In genomic region chr10:14820010-14820774, GRCh38 we compare ENCODE assay signal across 17 cellular contexts. TPM values are rescaled to one million over a fixed set of nuclear protein-coding genes. Genes with fewer than 3 reads are reported as not detected.
DNase-seq lines count a peak whose midpoint lies in the region; ATAC-seq, FAIRE-seq and TF ChIP-seq lines count a peak whose summit lies in the region.
"Had no signal": no experiment of that assay in that cellular context is flagged by ENCODE, and none has a peak within 500 bp of the region (broad histone marks: within the 10 kb centered on the region; RNA-seq: fewer than 3 reads in every experiment).

No MANE protein-coding gene starts in this region.

- H3K4me2 ChIP-seq in A549: peak overlapping the region; percentile 91

- H3K9me3 ChIP-seq in A549: no peaks in the 10 kb centered on the region
- H3K9me3 ChIP-seq in uterus: no peaks in the 10 kb centered on the region
- no peaks in the 10 kb centered on the region for H3K9me3 ChIP-seq in WERI-Rb-1 (ENCODE audit: severe bottlenecking)

- no peak for TF ChIP-seq POLR2A in A549 (IDR thresholded peaks at IDR 0.05; ENCODE audit: low read length)
- no peak for TF ChIP-seq POLR2A in uterus (IDR thresholded peaks at IDR 0.05)

- peak; percentile 56 to 73 for TF ChIP-seq RAD21 in A549 (conservative IDR thresholded peaks at IDR 0.05 in 1 of 2, IDR thresholded peaks at IDR 0.05 in 1 of 2)

- DNase-seq in A549 (ENCODE audit: low read depth in 1 of 2, low spot score in 1 of 2) (peak; percentile 90 to 92), HCEC 1CT (peak; percentile 93), amniotic epithelial cell (ENCODE audit: low read depth) (peak; percentile 94), hepatic stellate cell (ENCODE audit: low spot score) (peak; percentile 81), DMS53 (lab: John Stamatoyannopoulos, UW) (no peak), left lobe of liver (ENCODE audit: low spot score) (no peak), uterus (no peak), WERI-Rb-1 (no peak)
- DNase-seq: activated CD4-positive, alpha-beta memory T cell treated with anti-CD3 and anti-CD28 coated beads for 36 hours; activated naive CD4-positive, alpha-beta T cell treated with anti-CD3 and anti-CD28 coated beads, Interleukin-2, amount 50 U/mL, for 16 hours; AML-193; dorsolateral prefrontal cortex; naive B cell; NCI-H526; stimulated activated naive CD8-positive, alpha-beta T cell treated with anti-CD3 and anti-CD28 coated beads, Interleukin-15, Interleukin-2, amounts not matched to agents 100 U/mL and 50 U/mL, for 24 hours had no signal

- POLR2A ChIA-PET in A549 (lab: Yijun Ruan, JAX): interaction anchor here (0.6 to 2.5 kb wide), 8 partner anchors 18 to 285 kb away, joined by 3 to 13 read pairs (median 5); partner anchors contain the start of genes CDNF, HSPA14 and MSANTD7

- intact Hi-C loops in uterus (cut with DNase I; ENCODE audit: low total_unique reads): no loop called here

- WGBS in A549 (ENCODE audit: missing lambda C conversion rate): 9% methylated on average over 10 of the region's 10 CpGs

- H3K27ac ChIP-seq in A549 (peak overlapping the region; percentile 94 to 96), uterus (no peak overlapping the region), WERI-Rb-1 (no peak overlapping the region)
- H3K27ac ChIP-seq: dorsolateral prefrontal cortex had no signal

- H3K4me1 ChIP-seq in A549 (peaks cover 53% of the 10 kb centered on the region), uterus (no peaks in the 10 kb centered on the region)

- ATAC-seq in A549: peak; percentile 94 to 98
- no peak for ATAC-seq in left lobe of liver
- ATAC-seq: HCT116; SK-N-SH treated with all-trans-retinoic acid at 6 μM for 48 hours; stimulated activated naive CD8-positive, alpha-beta T cell treated with anti-CD3 and anti-CD28 coated beads, Interleukin-15, Interleukin-2, amounts not matched to agents 100 U/mL and 50 U/mL, for 24 hours had no signal

- FAIRE-seq in A549 (lab: Jason Lieb, UNC): no peak

- no peaks in the 10 kb centered on the region for H3K36me3 ChIP-seq in uterus
- H3K36me3 ChIP-seq in WERI-Rb-1: no peaks in the 10 kb centered on the region

- H3K4me3 ChIP-seq in A549 (peak overlapping the region; percentile 33), uterus (no peak overlapping the region), WERI-Rb-1 (ENCODE audit: low read depth, low read length) (no peak overlapping the region)
- H3K4me3 ChIP-seq: dorsolateral prefrontal cortex had no signal

- CTCF ChIA-PET in A549 (lab: Yijun Ruan, JAX): interaction anchor here (0.8 to 2.2 kb wide), 10 partner anchors 10 to 321 kb away, joined by 3 to 16 read pairs (median 4); no protein-coding TSS in a partner anchor

- H3K27me3 ChIP-seq in uterus (no peaks in the 10 kb centered on the region), WERI-Rb-1 (ENCODE audit: insufficient read depth, low read depth, severe bottlenecking) (no peaks in the 10 kb centered on the region)
- H3K27me3 ChIP-seq: dorsolateral prefrontal cortex had no signal

- peak; percentile 27; the same call in 2 of the 3 replicates for TF ChIP-seq CTCF in A549 (IDR thresholded peaks at IDR 0.05)
- no peak for TF ChIP-seq CTCF in uterus (IDR thresholded peaks at IDR 0.05)
- TF ChIP-seq CTCF in WERI-Rb-1 (IDR thresholded peaks at IDR 0.05; ENCODE audit: low read depth, low read length): no peak

- peak; percentile 60 to 75; a peak in 3 of 5 replicates for TF ChIP-seq EP300 in A549 (IDR thresholded peaks at IDR 0.05)

TF ChIP-seq in A549, 52 proteins besides CTCF, POLR2A, EP300 and RAD21 (continues in another document):
- TF ChIP-seq GATA3 (IDR thresholded peaks at IDR 0.05; ENCODE audit: borderline replicate concordance): peak; percentile 71; the same call in 1 of the 2 replicates
- TF ChIP-seq E2F6 (IDR thresholded peaks at IDR 0.05; ENCODE audit: borderline replicate concordance, low read depth): no peak
- TF ChIP-seq ATOH8 (CRISPR knock-in tag; IDR thresholded peaks at IDR 0.05; ENCODE audit: low read depth): no peak
- TF ChIP-seq HMGXB4 (CRISPR knock-in tag; IDR thresholded peaks at IDR 0.05; ENCODE audit: borderline replicate concordance): no peak
- TF ChIP-seq ESRRA (IDR thresholded peaks at IDR 0.05; ENCODE audit: borderline replicate concordance, low read length): no peak
- no peak for TF ChIP-seq RNF2 (IDR thresholded peaks at IDR 0.05; ENCODE audit: borderline replicate concordance, low read depth)
- no peak for TF ChIP-seq CHD4 (IDR thresholded peaks at IDR 0.05; ENCODE audit: borderline replicate concordance)
- no peak for TF ChIP-seq NFE2L2 (conservative IDR thresholded peaks at IDR 0.05; ENCODE audit: low read length)
- TF ChIP-seq CBX8 (IDR thresholded peaks at IDR 0.05): no peak

RNA-seq across cellular contexts. Expression of gene CDNF, which starts 17.6 kb away (rescaled TPM):
- 1.8 and 2.0 TPM in 2 replicates for polyA plus RNA-seq in A549 (2011; rRNA removed)
- polyA plus RNA-seq in A549 (2012; cell fraction: cytosol; rRNA removed): 0.48 and 0.52 TPM in 2 replicates
- 0.26 and 1.0 TPM in 2 replicates for polyA plus RNA-seq in A549 (2012; cell fraction: nucleus; rRNA removed)
- 0.89 to 2.1 TPM (median 1.6 TPM) in 3 replicates for polyA plus RNA-seq in A549 (2017; fragmentation: RNase III; extraction: RNeasy Plus Mini Kit Qiagen cat#74134 plus additional on column Dnase treatment)
- polyA minus RNA-seq in A549 (2011; rRNA and poly(A)+ RNA removed): 1.1 and 1.2 TPM in 2 replicates
- 4.8 TPM for total RNA-seq in left lobe of liver
- 1 to 10 TPM in 3 of 4 donors, not detected in 1; 2.6 to 9.1 (median 3.8) TPM for total RNA-seq in uterus

RNA-seq across cellular contexts. Expression of gene HSPA14, which starts 17.9 kb away (rescaled TPM):
- polyA plus RNA-seq in A549 (2011; rRNA removed): 31.7 and 45.7 TPM in 2 replicates
- polyA plus RNA-seq in A549 (2012; cell fraction: cytosol; rRNA removed): 19.0 and 20.5 TPM in 2 replicates
- 8.2 and 12.7 TPM in 2 replicates for polyA plus RNA-seq in A549 (2012; cell fraction: nucleus; rRNA removed)
- polyA plus RNA-seq in A549 (2017; fragmentation: RNase III; extraction: RNeasy Plus Mini Kit Qiagen cat#74134 plus additional on column Dnase treatment): 33.3 to 35.7 TPM (median 34.2 TPM) in 3 replicates
- 4.7 TPM in 2 replicates for polyA minus RNA-seq in A549 (2011; rRNA and poly(A)+ RNA removed)
- total RNA-seq in left lobe of liver: 3.2 TPM
- total RNA-seq in uterus: 10 to 100 TPM; 10.4 to 19.4 (median 13.8) TPM

RNA-seq across cellular contexts. Expression of gene MSANTD7, which starts 17.9 kb away (rescaled TPM):
- polyA plus RNA-seq in A549 (2011; rRNA removed) (10.9 and 11.2 TPM in 2 replicates), A549 (2017; fragmentation: RNase III; extraction: RNeasy Plus Mini Kit Qiagen cat#74134 plus additional on column Dnase treatment) (10.9 to 12.1 TPM (median 11.2 TPM) in 3 replicates)
- 4.7 and 6.9 TPM in 2 replicates for polyA plus RNA-seq in A549 (2012; cell fraction: cytosol; rRNA removed)
- 4.6 and 5.0 TPM in 2 replicates for polyA plus RNA-seq in A549 (2012; cell fraction: nucleus; rRNA removed)
- 17.2 and 22.7 TPM in 2 replicates for polyA minus RNA-seq in A549 (2011; rRNA and poly(A)+ RNA removed)
- total RNA-seq in left lobe of liver (3.3 TPM), uterus (10 to 100 TPM in 2 of 4 donors, 1 to 10 TPM in 2; 3.2 to 23.2 (median 8.6) TPM)

RNA-seq across cellular contexts. Expression of gene FAM107B, which starts 45.5 kb away (rescaled TPM):
- polyA plus RNA-seq in A549 (2011; rRNA removed): 145 and 173 TPM in 2 replicates
- 20.7 and 22.5 TPM in 2 replicates for polyA plus RNA-seq in A549 (2012; cell fraction: cytosol; rRNA removed)
- 8.7 and 17.9 TPM in 2 replicates for polyA plus RNA-seq in A549 (2012; cell fraction: nucleus; rRNA removed)
- polyA plus RNA-seq in A549 (2017; fragmentation: RNase III; extraction: RNeasy Plus Mini Kit Qiagen cat#74134 plus additional on column Dnase treatment): 99.9 to 107 TPM (median 103 TPM) in 3 replicates
- polyA minus RNA-seq in A549 (2011; rRNA and poly(A)+ RNA removed): 40.8 and 40.9 TPM in 2 replicates
- total RNA-seq in left lobe of liver: 67.2 TPM
- 10 to 100 TPM; 24.1 to 69.7 (median 43.2) TPM for total RNA-seq in uterus

RNA-seq across cellular contexts. Expression of gene SUV39H2, which starts 58.5 kb away (rescaled TPM):
- polyA plus RNA-seq in A549 (2011; rRNA removed): 21.3 and 23.2 TPM in 2 replicates
- polyA plus RNA-seq in A549 (2012; cell fraction: cytosol; rRNA removed): 7.1 and 8.2 TPM in 2 replicates
- 3.0 and 4.7 TPM in 2 replicates for polyA plus RNA-seq in A549 (2012; cell fraction: nucleus; rRNA removed)
- 22.6 to 24.0 TPM (median 22.9 TPM) in 3 replicates for polyA plus RNA-seq in A549 (2017; fragmentation: RNase III; extraction: RNeasy Plus Mini Kit Qiagen cat#74134 plus additional on column Dnase treatment)
- polyA minus RNA-seq in A549 (2011; rRNA and poly(A)+ RNA removed): 9.9 and 10.5 TPM in 2 replicates
- 3.1 TPM for total RNA-seq in left lobe of liver
- 10 to 100 TPM in 2 of 4 donors, 1 to 10 TPM in 2; 7.4 to 41.5 (median 12.2) TPM for total RNA-seq in uterus

Comparison
In these comparisons a context has a peak if more than half of its experiments do, and no peak if none do; other contexts are left out.
1. DNase-seq: peak in A549 (2 of 2), HCEC 1CT (single experiment), amniotic epithelial cell (single experiment) and hepatic stellate cell (single experiment); none in DMS53 (single experiment), left lobe of liver (single experiment), uterus (0 of 2) and WERI-Rb-1 (single experiment).
2. H3K27ac ChIP-seq: peak in A549 (2 of 2); none in uterus (0 of 2) and WERI-Rb-1 (single experiment).